In genomic region chr17:28119049-28119448, GRCh38 we compare ENCODE assay signal across 19 cellular contexts.
DNase-seq lines count a peak whose midpoint lies in the region; ATAC-seq and TF ChIP-seq lines count a peak whose summit lies in the region.
"Had no signal": no experiment of that assay in that cellular context is flagged by ENCODE, and none has a peak within 500 bp of the region (broad histone marks: within the 10 kb centered on the region; RNA-seq: fewer than 3 reads in every experiment).

No MANE protein-coding gene starts in this region.

- no peaks in the 10 kb centered on the region for H3K36me3 Mint-ChIP-seq in T-helper 2 cell treated with Interferon-gamma antibody and Interleukin-4, amounts not matched to agents 5 μg/mL and 100 μg/mL, for 36 hours (ENCODE audit: low read depth)
- peaks cover 0 to 6% (median 3%) of the 10 kb centered on the region in 3 experiments; a peak in 4 of 7 replicates for H3K36me3 Mint-ChIP-seq in H9 (ENCODE audit: insufficient read depth in 1 of 3, low read depth in 3 of 3)
- peaks cover 13% of the 10 kb centered on the region for H3K36me3 Mint-ChIP-seq in nephron (ENCODE audit: low read depth)
- H3K36me3 Mint-ChIP-seq in CD8-positive, alpha-beta T cell = peaks cover 17% of the 10 kb centered on the region

- no peaks in the 10 kb centered on the region for H3K27me3 Mint-ChIP-seq in T-helper 2 cell treated with Interferon-gamma antibody and Interleukin-4, amounts not matched to agents 5 μg/mL and 100 μg/mL, for 36 hours (ENCODE audit: low read depth)
- H3K27me3 Mint-ChIP-seq in H9 (ENCODE audit: low read depth) = no peaks in the 10 kb centered on the region
- H3K27me3 Mint-ChIP-seq in nephron (ENCODE audit: low read depth) = no peaks in the 10 kb centered on the region
- no peaks in the 10 kb centered on the region for H3K27me3 Mint-ChIP-seq in CD8-positive, alpha-beta T cell (ENCODE audit: low read depth)
- H3K27me3 Mint-ChIP-seq: progenitor cell of endocrine pancreas, type B pancreatic cell had no signal

- no CpG with 5 or more reads among the region's 2 CpGs for WGBS in H9 (ENCODE audit: extremely low coverage, insufficient read length, low lambda C conversion rate)
- 36 to 51% methylated on average over 2 of the region's 2 CpGs for WGBS in body of pancreas, 2 donors

- H3K9me3 ChIP-seq in H9 (ENCODE audit: control insufficient read depth, low read depth, low read length) (no peaks in the 10 kb centered on the region), body of pancreas (no peaks in the 10 kb centered on the region), Peyer's patch (no peaks in the 10 kb centered on the region)
- H3K9me3 ChIP-seq in CD8-positive, alpha-beta T cell (ENCODE audit: low read length) = no peaks in the 10 kb centered on the region
- H3K9me3 ChIP-seq: adrenal gland had no signal

- H3K79me2 ChIP-seq in H9 (ENCODE audit: insufficient read depth, low read length) = no peaks in the 10 kb centered on the region

- no peaks in the 10 kb centered on the region for H3K23me2 ChIP-seq in H9 (ENCODE audit: insufficient read length, low read depth, low read length, poor library complexity, severe bottlenecking)

- H3K14ac ChIP-seq in H9 (ENCODE audit: insufficient read depth, low read length) = no peak overlapping the region

- no peak overlapping the region for H3K56ac ChIP-seq in H9 (ENCODE audit: insufficient read length, low read depth, low read length)

- H3K79me1 ChIP-seq in H9 (ENCODE audit: insufficient read depth, low read depth, low read length, poor library complexity, severe bottlenecking) = no peaks in the 10 kb centered on the region

- no peaks in the 10 kb centered on the region for H3K27me3 ChIP-seq in H9 (ENCODE audit: insufficient read depth, low read length)
- H3K27me3 ChIP-seq in body of pancreas = no peaks in the 10 kb centered on the region
- H3K27me3 ChIP-seq in Peyer's patch = no peaks in the 10 kb centered on the region
- H3K27me3 ChIP-seq in CD8-positive, alpha-beta T cell (ENCODE audit: insufficient read depth, low read length) = no peaks in the 10 kb centered on the region
- H3K27me3 ChIP-seq: adrenal gland had no signal

- no peak overlapping the region for H2BK12ac ChIP-seq in H9 (ENCODE audit: insufficient read length, low read depth, low read length)

- no peak overlapping the region for H3K27ac Mint-ChIP-seq in T-helper 2 cell treated with Interferon-gamma antibody and Interleukin-4, amounts not matched to agents 5 μg/mL and 100 μg/mL, for 36 hours
- H3K27ac Mint-ChIP-seq in H9 (peak overlapping the region in 2 of 3 experiments; percentile 49 to 51; a peak in 1 of 7 replicates), nephron (peak overlapping the region; percentile 77 to 93 (median 78))
- H3K27ac Mint-ChIP-seq in CD8-positive, alpha-beta T cell = no peak overlapping the region
- H3K27ac Mint-ChIP-seq: progenitor cell of endocrine pancreas, type B pancreatic cell had no signal

- TF ChIP-seq POLR2A in body of pancreas (IDR thresholded peaks at IDR 0.05) = no peak
- no peak for TF ChIP-seq POLR2A in Peyer's patch (IDR thresholded peaks at IDR 0.05)

- no peak overlapping the region for H4K8ac ChIP-seq in H9 (replicated peaks; ENCODE audit: insufficient read length, low read depth, low read length)

- H4K20me1 ChIP-seq in H9 (ENCODE audit: control insufficient read depth, insufficient read depth, insufficient read length) = no peaks in the 10 kb centered on the region

- TF ChIP-seq CTCF in H9 (conservative IDR thresholded peaks at IDR 0.05) (no peak), body of pancreas (IDR thresholded peaks at IDR 0.05) (no peak), nephron (IDR thresholded peaks at IDR 0.05; ENCODE audit: unreplicated experiment in 3 of 3) (no peak), Peyer's patch (IDR thresholded peaks at IDR 0.05) (no peak)
- TF ChIP-seq CTCF in CD8-positive, alpha-beta T cell (IDR thresholded peaks at IDR 0.05) = no peak

- H3K4ac ChIP-seq in H9 (ENCODE audit: low read depth, low read length) = no peak overlapping the region

- peak overlapping the region; percentile 65 for H3K4me3 Mint-ChIP-seq in T-helper 2 cell treated with Interferon-gamma antibody and Interleukin-4, amounts not matched to agents 5 μg/mL and 100 μg/mL, for 36 hours
- H3K4me3 Mint-ChIP-seq in H9 = no peak overlapping the region
- no peak overlapping the region for H3K4me3 Mint-ChIP-seq in nephron
- no peak overlapping the region for H3K4me3 Mint-ChIP-seq in CD8-positive, alpha-beta T cell
- H3K4me3 Mint-ChIP-seq: type B pancreatic cell had no signal

- POLR2A ChIA-PET in CD8-positive, alpha-beta T cell (lab: Charles Lee) = no interaction called here

- peak; percentile 59 for ATAC-seq in body of pancreas
- no peak for ATAC-seq in CD8-positive, alpha-beta T cell
- ATAC-seq: activated T-cell treated with anti-CD3 and anti-CD28 coated beads, Interleukin-2, amount 50 U/mL, for 4 hours had no signal

- H4K5ac ChIP-seq in H9 (ENCODE audit: insufficient read length, low read depth, low read length) = no peak overlapping the region

- DNase-seq in T-helper 2 cell treated with Interferon-gamma antibody and Interleukin-4, amounts not matched to agents 5 μg/mL and 100 μg/mL, for 36 hours (ENCODE audit: low spot score) = no peak
- DNase-seq in T-helper 2 cell = no peak
- no peak for DNase-seq in H9
- no peak for DNase-seq in body of pancreas
- no peak for DNase-seq in activated CD4-positive, CD25-positive, alpha-beta regulatory T cell (lab: John Stamatoyannopoulos, UW)
- DNase-seq in Peyer's patch = no peak
- DNase-seq in CD8-positive, alpha-beta T cell = no peak
- DNase-seq: 8988T; activated CD4-positive, alpha-beta T cell treated with anti-CD3 and anti-CD28 coated beads for 48 hours; activated T-cell treated with anti-CD3 and anti-CD28 coated beads, Interleukin-2, amount 50 U/mL, for 4 hours; adrenal gland; KG1; NCI-H146; SHP77; stimulated activated naive CD4-positive, alpha-beta T cell had no signal

- H3K4me3 ChIP-seq in body of pancreas (no peak overlapping the region), Peyer's patch (no peak overlapping the region)
- no peak overlapping the region for H3K4me3 ChIP-seq in CD8-positive, alpha-beta T cell (ENCODE audit: low read depth, low read length)
- H3K4me3 ChIP-seq: lung had no signal

- no peak overlapping the region for H2AK5ac ChIP-seq in H9 (ENCODE audit: insufficient read length, low read length)

- no peak overlapping the region for H2BK15ac ChIP-seq in H9 (ENCODE audit: low read depth, low read length)

- intact Hi-C loops in body of pancreas (cut with DNase I) = no loop called here
- intact Hi-C loops in CD8-positive, alpha-beta T cell (cut with DNase I, micrococcal nuclease) = loop anchor here in 1 of 2 experiments (5.0 kb wide), 1 partner anchor 77 kb away; the partner anchor contains the start of gene NLK

- H3K27ac ChIP-seq in H9 (ENCODE audit: insufficient read length, low read depth, low read length) (no peak overlapping the region), body of pancreas (peak overlapping the region in 3 of 4 donors; percentile 47 to 71 (median 54)), Peyer's patch (no peak overlapping the region)
- no peak overlapping the region for H3K27ac ChIP-seq in CD8-positive, alpha-beta T cell (ENCODE audit: low read depth, low read length)

- no peak overlapping the region for H3K18ac ChIP-seq in H9 (ENCODE audit: insufficient read length, low read depth, low read length)

- no peak overlapping the region for H2BK20ac ChIP-seq in H9 (ENCODE audit: low read depth, low read length, poor library complexity, severe bottlenecking)

- H3K9me3 Mint-ChIP-seq in T-helper 2 cell treated with Interferon-gamma antibody and Interleukin-4, amounts not matched to agents 5 μg/mL and 100 μg/mL, for 36 hours = no peaks in the 10 kb centered on the region
- H3K9me3 Mint-ChIP-seq in H9 (no peaks in the 10 kb centered on the region), nephron (no peaks in the 10 kb centered on the region)
- H3K9me3 Mint-ChIP-seq in CD8-positive, alpha-beta T cell = no peaks in the 10 kb centered on the region
- H3K9me3 Mint-ChIP-seq: activated T-cell treated with anti-CD3 and anti-CD28 coated beads, Interleukin-2, amount 50 U/mL, for 4 hours; type B pancreatic cell had no signal

- H3T11ph ChIP-seq in H9 (ENCODE audit: low read length) = no peak overlapping the region

- no peak overlapping the region for H2BK5ac ChIP-seq in H9 (ENCODE audit: insufficient read length, low read length)

- H2BK120ac ChIP-seq in H9 (ENCODE audit: low read depth, low read length, poor library complexity, severe bottlenecking) = no peak overlapping the region

- H3K9ac ChIP-seq in H9 (ENCODE audit: extremely low read depth, insufficient read length, low read length) = no peak overlapping the region

- no peak overlapping the region for H2AFZ ChIP-seq in H9 (ENCODE audit: low read length)

- CTCF ChIA-PET in CD8-positive, alpha-beta T cell (lab: Charles Lee) = no interaction called here

- H3K4me1 Mint-ChIP-seq in T-helper 2 cell treated with Interferon-gamma antibody and Interleukin-4, amounts not matched to agents 5 μg/mL and 100 μg/mL, for 36 hours (ENCODE audit: low read depth) = peaks cover 33% of the 10 kb centered on the region
- H3K4me1 Mint-ChIP-seq in H9 (peaks cover 28% of the 10 kb centered on the region in 2 experiments), nephron (peaks cover 13% of the 10 kb centered on the region)
- H3K4me1 Mint-ChIP-seq in CD8-positive, alpha-beta T cell (ENCODE audit: low read depth) = peaks cover 39% of the 10 kb centered on the region

- no peak overlapping the region for H4K91ac ChIP-seq in H9 (ENCODE audit: insufficient read length, low read depth, low read length)

- no peak overlapping the region for H3K4me2 ChIP-seq in H9 (ENCODE audit: insufficient read depth, insufficient read length, low read length)

- H3K36me3 ChIP-seq in body of pancreas (replicated peaks in 1 of 2; ENCODE audit: insufficient read depth in 1 of 2, low read depth in 2 of 2) (no peaks in the 10 kb centered on the region), Peyer's patch (no peaks in the 10 kb centered on the region)
- H3K36me3 ChIP-seq in CD8-positive, alpha-beta T cell (ENCODE audit: insufficient read depth, low read length) = no peaks in the 10 kb centered on the region

- H3K23ac ChIP-seq in H9 (ENCODE audit: insufficient read length, low read depth, low read length) = no peak overlapping the region

- H3K4me1 ChIP-seq in H9 (ENCODE audit: insufficient read depth, low read length) (peaks cover 6% of the 10 kb centered on the region), body of pancreas (peaks cover 42% of the 10 kb centered on the region), Peyer's patch (no peaks in the 10 kb centered on the region)
- H3K4me1 ChIP-seq in CD8-positive, alpha-beta T cell (ENCODE audit: insufficient read depth, low read length) = peaks cover 13% of the 10 kb centered on the region

Comparison
In these comparisons a context has a peak if more than half of its experiments do, and no peak if none do; other contexts are left out.
1. H3K27ac Mint-ChIP-seq: peak in H9 (2 of 3) and nephron (3 of 3); none in T-helper 2 cell treated with Interferon-gamma antibody and Interleukin-4, amounts not matched to agents 5 μg/mL and 100 μg/mL, for 36 hours (single experiment) and CD8-positive, alpha-beta T cell (single experiment).
2. H3K27ac ChIP-seq: peak in body of pancreas (3 of 4); none in H9 (single experiment), Peyer's patch (0 of 4) and CD8-positive, alpha-beta T cell (single experiment).